Comparison of ENCODE assay signal across 17 cellular contexts in genomic region chr6:137907170-137907569, GRCh38. TPM values are rescaled to one million over a fixed set of nuclear protein-coding genes. Genes with fewer than 3 reads are reported as not detected.
A peak's percentile ranks its signal among the peaks of the same experiment; 100 is the strongest.
DNase-seq lines count a peak whose midpoint lies in the region; ATAC-seq and TF ChIP-seq lines count a peak whose summit lies in the region.
"Had no signal": no experiment of that assay in that cellular context is flagged by ENCODE, and none has a peak within 500 bp of the region (broad histone marks: within the 10 kb centered on the region; RNA-seq: fewer than 3 reads in every experiment).

No MANE protein-coding gene starts in this region.

- no peak overlapping the region for H2AFZ ChIP-seq in SK-N-SH (ENCODE audit: low read depth)

- H3K27ac ChIP-seq in SK-N-SH (ENCODE audit: low read depth in 2 of 2, low read length in 1 of 2): no peak overlapping the region
- H3K27ac ChIP-seq: 22Rv1, BLaER1 had no signal

- peaks cover 11% of the 10 kb centered on the region; the same call in 1 of the 2 replicates for H3K27me3 ChIP-seq in SK-N-SH (ENCODE audit: insufficient read depth)
- H3K27me3 ChIP-seq: BLaER1 had no signal

- H3K36me3 ChIP-seq in SK-N-SH (replicated peaks in 1 of 2; ENCODE audit: control insufficient read depth in 1 of 2, insufficient read depth in 2 of 2, low read length in 1 of 2): no peaks in the 10 kb centered on the region
- H3K36me3 ChIP-seq: BLaER1, HAP-1 had no signal

- H3K79me2 ChIP-seq in SK-N-SH (ENCODE audit: insufficient read depth): no peaks in the 10 kb centered on the region

- no peak for TF ChIP-seq RAD21 in SK-N-SH (IDR thresholded peaks at IDR 0.05; ENCODE audit: low read length)

- POLR2A ChIA-PET in activated naive CD8-positive, alpha-beta T cell treated with anti-CD3 and anti-CD28 coated beads, Interleukin-2, amount 10 ng/mL, durations not matched to agents 7 days and 5 days (lab: Charles Lee): no interaction called here
- POLR2A ChIA-PET in SK-N-SH (lab: Yijun Ruan, JAX): no interaction called here

- DNase-seq in T-helper 1 cell: no peak
- no peak for DNase-seq in natural killer cell treated with Interleukin-12 subunit alpha and Interleukin-12 subunit beta and Interleukin-15 and Interleukin-18, amount 100 ng/mL, for 72 hours (ENCODE audit: low spot score)
- DNase-seq in natural killer cell: no peak
- DNase-seq in activated naive CD8-positive, alpha-beta T cell treated with anti-CD3 and anti-CD28 coated beads, Interleukin-2, amount 10 ng/mL, durations not matched to agents 7 days and 5 days: no peak
- no peak for DNase-seq in SK-N-SH
- no peak for DNase-seq in medulla oblongata (ENCODE audit: extremely low spot score)
- DNase-seq: DMS153, NCI-H1436 treated with DMSO at 0.1 percent for 48 hours, NCI-H2081, NCI-H524, SHP77 had no signal

- H3K9me3 Mint-ChIP-seq in T-helper 1 cell treated with Interleukin-12 subunit alpha and Interleukin-12 subunit beta and Interleukin-4 antibody, amounts not matched to agents 30 μg/mL and 1 μg/mL, for 36 hours: no peaks in the 10 kb centered on the region
- no peaks in the 10 kb centered on the region for H3K9me3 Mint-ChIP-seq in natural killer cell treated with Interleukin-12 subunit alpha and Interleukin-12 subunit beta and Interleukin-15 and Interleukin-18, amount 100 ng/mL, for 72 hours
- no peaks in the 10 kb centered on the region for H3K9me3 Mint-ChIP-seq in natural killer cell
- no peaks in the 10 kb centered on the region for H3K9me3 Mint-ChIP-seq in activated naive CD8-positive, alpha-beta T cell treated with anti-CD3 and anti-CD28 coated beads, Interleukin-2, amount 10 ng/mL, durations not matched to agents 7 days and 5 days
- H3K9me3 Mint-ChIP-seq: IgD-negative memory B cell had no signal

- CTCF ChIA-PET in SK-N-SH (lab: Yijun Ruan, JAX): no interaction called here

- H3K4me3 Mint-ChIP-seq in T-helper 1 cell treated with Interleukin-12 subunit alpha and Interleukin-12 subunit beta and Interleukin-4 antibody, amounts not matched to agents 30 μg/mL and 1 μg/mL, for 36 hours: peak overlapping the region; percentile 38
- peak overlapping the region; percentile 48 for H3K4me3 Mint-ChIP-seq in natural killer cell treated with Interleukin-12 subunit alpha and Interleukin-12 subunit beta and Interleukin-15 and Interleukin-18, amount 100 ng/mL, for 72 hours
- H3K4me3 Mint-ChIP-seq in natural killer cell: no peak overlapping the region
- peak overlapping the region; percentile 44 for H3K4me3 Mint-ChIP-seq in activated naive CD8-positive, alpha-beta T cell treated with anti-CD3 and anti-CD28 coated beads, Interleukin-2, amount 10 ng/mL, durations not matched to agents 7 days and 5 days

- H3K27ac Mint-ChIP-seq in T-helper 1 cell treated with Interleukin-12 subunit alpha and Interleukin-12 subunit beta and Interleukin-4 antibody, amounts not matched to agents 30 μg/mL and 1 μg/mL, for 36 hours: peak overlapping the region; percentile 75
- peak overlapping the region; percentile 51 to 75 for H3K27ac Mint-ChIP-seq in natural killer cell treated with Interleukin-12 subunit alpha and Interleukin-12 subunit beta and Interleukin-15 and Interleukin-18, amount 100 ng/mL, for 72 hours
- H3K27ac Mint-ChIP-seq in natural killer cell: no peak overlapping the region
- H3K27ac Mint-ChIP-seq in activated naive CD8-positive, alpha-beta T cell treated with anti-CD3 and anti-CD28 coated beads, Interleukin-2, amount 10 ng/mL, durations not matched to agents 7 days and 5 days: peak overlapping the region; percentile 69
- H3K27ac Mint-ChIP-seq: IgD-negative memory B cell had no signal

- H3K27me3 Mint-ChIP-seq in T-helper 1 cell treated with Interleukin-12 subunit alpha and Interleukin-12 subunit beta and Interleukin-4 antibody, amounts not matched to agents 30 μg/mL and 1 μg/mL, for 36 hours (ENCODE audit: low read depth): no peaks in the 10 kb centered on the region
- H3K27me3 Mint-ChIP-seq in natural killer cell treated with Interleukin-12 subunit alpha and Interleukin-12 subunit beta and Interleukin-15 and Interleukin-18, amount 100 ng/mL, for 72 hours: peaks cover 0 to 4% of the 10 kb centered on the region in 2 donors
- peaks cover 12 to 16% of the 10 kb centered on the region in 2 donors for H3K27me3 Mint-ChIP-seq in natural killer cell (ENCODE audit: low read depth in 2 of 2)
- H3K27me3 Mint-ChIP-seq in activated naive CD8-positive, alpha-beta T cell treated with anti-CD3 and anti-CD28 coated beads, Interleukin-2, amount 10 ng/mL, durations not matched to agents 7 days and 5 days: no peaks in the 10 kb centered on the region

- H3K4me1 ChIP-seq in SK-N-SH (ENCODE audit: control insufficient read depth in 1 of 2, insufficient read depth in 2 of 2, low read depth in 1 of 2, low read length in 1 of 2): no peaks in the 10 kb centered on the region
- H3K4me1 ChIP-seq: HAP-1 had no signal

- peaks cover 72% of the 10 kb centered on the region for H3K4me1 Mint-ChIP-seq in T-helper 1 cell treated with Interleukin-12 subunit alpha and Interleukin-12 subunit beta and Interleukin-4 antibody, amounts not matched to agents 30 μg/mL and 1 μg/mL, for 36 hours (ENCODE audit: low read depth)
- H3K4me1 Mint-ChIP-seq in natural killer cell treated with Interleukin-12 subunit alpha and Interleukin-12 subunit beta and Interleukin-15 and Interleukin-18, amount 100 ng/mL, for 72 hours (ENCODE audit: low read depth in 2 of 2): peaks cover 53 to 56% of the 10 kb centered on the region in 2 donors
- H3K4me1 Mint-ChIP-seq in natural killer cell: peaks cover 17 to 22% of the 10 kb centered on the region in 2 donors
- H3K4me1 Mint-ChIP-seq in activated naive CD8-positive, alpha-beta T cell treated with anti-CD3 and anti-CD28 coated beads, Interleukin-2, amount 10 ng/mL, durations not matched to agents 7 days and 5 days: peaks cover 52% of the 10 kb centered on the region

- H4K20me1 ChIP-seq in SK-N-SH (ENCODE audit: insufficient read depth): no peaks in the 10 kb centered on the region
- H4K20me1 ChIP-seq: BLaER1 had no signal

- H3K36me3 Mint-ChIP-seq in T-helper 1 cell treated with Interleukin-12 subunit alpha and Interleukin-12 subunit beta and Interleukin-4 antibody, amounts not matched to agents 30 μg/mL and 1 μg/mL, for 36 hours (ENCODE audit: low read depth): no peaks in the 10 kb centered on the region
- H3K36me3 Mint-ChIP-seq in natural killer cell treated with Interleukin-12 subunit alpha and Interleukin-12 subunit beta and Interleukin-15 and Interleukin-18, amount 100 ng/mL, for 72 hours: peaks cover 6% of the 10 kb centered on the region
- no peaks in the 10 kb centered on the region for H3K36me3 Mint-ChIP-seq in natural killer cell
- peaks cover 2% of the 10 kb centered on the region for H3K36me3 Mint-ChIP-seq in activated naive CD8-positive, alpha-beta T cell treated with anti-CD3 and anti-CD28 coated beads, Interleukin-2, amount 10 ng/mL, durations not matched to agents 7 days and 5 days
- H3K36me3 Mint-ChIP-seq: IgD-negative memory B cell had no signal

- no peak for ATAC-seq in natural killer cell treated with Interleukin-12 subunit alpha and Interleukin-12 subunit beta and Interleukin-15 and Interleukin-18, amount 100 ng/mL, for 72 hours
- ATAC-seq in natural killer cell (no peak), GM21423 (IDR thresholded peaks at IDR 0.05; ENCODE audit: unreplicated experiment) (no peak)
- no peak for ATAC-seq in activated naive CD8-positive, alpha-beta T cell treated with anti-CD3 and anti-CD28 coated beads, Interleukin-2, amount 10 ng/mL, durations not matched to agents 7 days and 5 days (ENCODE audit: low read depth)

- no peaks in the 10 kb centered on the region for H3K9me3 ChIP-seq in SK-N-SH
- H3K9me3 ChIP-seq: BLaER1, HAP-1 had no signal

- H3K4me2 ChIP-seq in SK-N-SH: no peak overlapping the region
- H3K4me2 ChIP-seq: BLaER1 had no signal

- intact Hi-C loops in natural killer cell (cut with micrococcal nuclease): no loop called here

- TF ChIP-seq CTCF in natural killer cell (IDR thresholded peaks at IDR 0.05) (no peak), SK-N-SH (IDR thresholded peaks at IDR 0.05) (no peak)

- TF ChIP-seq EP300 in SK-N-SH (IDR thresholded peaks at IDR 0.05; ENCODE audit: borderline replicate concordance in 1 of 2, low read depth in 1 of 2, low read length in 1 of 2): no peak

- H3K4me3 ChIP-seq in SK-N-SH (ENCODE audit: low read depth in 2 of 2, low read length in 1 of 2): no peak overlapping the region
- H3K4me3 ChIP-seq: BLaER1, HAP-1 had no signal

- H3F3A ChIP-seq in SK-N-SH (replicated peaks; ENCODE audit: insufficient read depth): no peaks in the 10 kb centered on the region

- WGBS in SK-N-SH (ENCODE audit: low lambda C conversion rate): 7% methylated on average over 2 of the region's 2 CpGs

- no peak overlapping the region for H3K9ac ChIP-seq in SK-N-SH
- H3K9ac ChIP-seq: BLaER1 had no signal

- no peaks in the 10 kb centered on the region for H3K9me2 ChIP-seq in SK-N-SH

TF ChIP-seq in SK-N-SH, 30 proteins besides CTCF, POLR2A, EP300 and RAD21 (continues in another document):
- TF ChIP-seq MXI1 (IDR thresholded peaks at IDR 0.05; ENCODE audit: low read depth, low read length) (no peak), FOSL2 (IDR thresholded peaks at IDR 0.05; ENCODE audit: borderline replicate concordance, low read depth) (no peak), POLR2AphosphoS5 (IDR thresholded peaks at IDR 0.05; ENCODE audit: low read depth, low read length) (no peak), RCOR1 (IDR thresholded peaks at IDR 0.05; ENCODE audit: low read length) (no peak), SIN3A (IDR thresholded peaks at IDR 0.05; ENCODE audit: borderline replicate concordance, low read depth, low read length) (no peak), YY1 (IDR thresholded peaks at IDR 0.05; ENCODE audit: low read depth) (no peak), SMC3 (IDR thresholded peaks at IDR 0.05; ENCODE audit: low read depth, low read length) (no peak), TAF1 (IDR thresholded peaks at IDR 0.05; ENCODE audit: borderline replicate concordance, low read depth, low read length) (no peak)
- TF ChIP-seq, protein P1, sequence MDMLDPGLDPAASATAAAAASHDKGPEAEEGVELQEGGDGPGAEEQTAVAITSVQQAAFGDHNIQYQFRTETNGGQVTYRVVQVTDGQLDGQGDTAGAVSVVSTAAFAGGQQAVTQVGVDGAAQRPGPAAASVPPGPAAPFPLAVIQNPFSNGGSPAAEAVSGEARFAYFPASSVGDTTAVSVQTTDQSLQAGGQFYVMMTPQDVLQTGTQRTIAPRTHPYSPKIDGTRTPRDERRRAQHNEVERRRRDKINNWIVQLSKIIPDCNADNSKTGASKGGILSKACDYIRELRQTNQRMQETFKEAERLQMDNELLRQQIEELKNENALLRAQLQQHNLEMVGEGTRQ (IDR thresholded peaks at IDR 0.05; ENCODE audit: borderline replicate concordance, low read depth, low read length): no peak

RNA-seq across cellular contexts. Expression of gene TNFAIP3, which starts 40.1 kb away (rescaled TPM):
- total RNA-seq in natural killer cell treated with Interleukin-12 subunit alpha and Interleukin-12 subunit beta and Interleukin-15 and Interleukin-18, amount 100 ng/mL, for 72 hours: 100 to 1,000 TPM; 121 to 244 TPM
- 1,000 to 10,000 TPM; 1,163 to 1,298 (median 1,241) TPM for total RNA-seq in natural killer cell
- 10 to 100 TPM; 88.6 to 89.5 TPM for total RNA-seq in activated naive CD8-positive, alpha-beta T cell treated with anti-CD3 and anti-CD28 coated beads, Interleukin-2, amount 10 ng/mL, durations not matched to agents 7 days and 5 days
- polyA plus RNA-seq in SK-N-SH (2012; rRNA removed): 1.0 and 1.1 TPM in 2 replicates
- polyA plus RNA-seq in SK-N-SH (2012; cell fraction: cytosol; rRNA removed): 0.42 and 0.45 TPM in 2 replicates
- polyA plus RNA-seq in SK-N-SH (2012; cell fraction: nucleus; rRNA removed): 2.4 and 3.2 TPM in 2 replicates

Comparison
In these comparisons a context has a peak if more than half of its experiments do, and no peak if none do; other contexts are left out.
1. H3K27ac Mint-ChIP-seq: peak in T-helper 1 cell treated with Interleukin-12 subunit alpha and Interleukin-12 subunit beta and Interleukin-4 antibody, amounts not matched to agents 30 μg/mL and 1 μg/mL, for 36 hours (single experiment), natural killer cell treated with Interleukin-12 subunit alpha and Interleukin-12 subunit beta and Interleukin-15 and Interleukin-18, amount 100 ng/mL, for 72 hours (2 of 2) and activated naive CD8-positive, alpha-beta T cell treated with anti-CD3 and anti-CD28 coated beads, Interleukin-2, amount 10 ng/mL, durations not matched to agents 7 days and 5 days (single experiment); none in natural killer cell (0 of 2).
2. RNA of gene TNFAIP3, which starts 40.1 kb away (total RNA-seq): 1,163 to 1,298 TPM in natural killer cell; 121 to 244 TPM in natural killer cell treated with Interleukin-12 subunit alpha and Interleukin-12 subunit beta and Interleukin-15 and Interleukin-18, amount 100 ng/mL, for 72 hours and 88.6 to 89.5 TPM in activated naive CD8-positive, alpha-beta T cell treated with anti-CD3 and anti-CD28 coated beads, Interleukin-2, amount 10 ng/mL, durations not matched to agents 7 days and 5 days; every median in the first group is over 4 times any median in the second.